Comparison of ENCODE assay signal across 1 cellular context in genomic region chr10:78964952-78965633, GRCh38.
TF ChIP-seq lines count a peak whose summit lies in the region.

No MANE protein-coding gene starts in this region.

TF ChIP-seq in HepG2, 621 proteins besides CTCF, POLR2A, EP300 and RAD21 (continued from another document and continues in another):
- TF ChIP-seq THRA (CRISPR knock-in tag; IDR thresholded peaks at IDR 0.05; ENCODE audit: borderline replicate concordance) = peak; percentile 94
- TF ChIP-seq HNRNPH1 (optimal IDR thresholded peaks at IDR 0.05; ENCODE audit: low read depth, low read length) = no peak
- peak; percentile 98 for TF ChIP-seq PHF21A (CRISPR knock-in tag; IDR thresholded peaks at IDR 0.05)
- peak; percentile 89 for TF ChIP-seq MED8 (CRISPR knock-in tag; IDR thresholded peaks at IDR 0.05; ENCODE audit: insufficient replicate concordance)
- TF ChIP-seq ZNF543 (CRISPR knock-in tag; IDR thresholded peaks at IDR 0.05) = peak; percentile 94; the same call in 1 of the 2 replicates
- peak; percentile 70; the same call in 1 of the 2 replicates for TF ChIP-seq ZNF276 (CRISPR knock-in tag; IDR thresholded peaks at IDR 0.05; ENCODE audit: low read depth)
- no peak for TF ChIP-seq ZBTB46 (CRISPR knock-in tag; IDR thresholded peaks at IDR 0.05; ENCODE audit: borderline replicate concordance)
- no peak for TF ChIP-seq ZKSCAN1 (IDR thresholded peaks at IDR 0.05; ENCODE audit: low read length)
- 0 out of 2 replicates have a peak, but pooled peaks have one; percentile 33 for TF ChIP-seq ZNF263 (CRISPR knock-in tag; IDR thresholded peaks at IDR 0.05)
- no peak for TF ChIP-seq ZNF569 (CRISPR knock-in tag; IDR thresholded peaks at IDR 0.05; ENCODE audit: borderline replicate concordance)
- TF ChIP-seq ZNF839 (CRISPR knock-in tag; IDR thresholded peaks at IDR 0.05; ENCODE audit: borderline replicate concordance) = no peak
- TF ChIP-seq EZH2 (conservative IDR thresholded peaks at IDR 0.05; ENCODE audit: low read depth, low read length) = no peak
- TF ChIP-seq SMAD9 (CRISPR knock-in tag; IDR thresholded peaks at IDR 0.05) = 0 out of 2 replicates have a peak, but pooled peaks have one; percentile 23
- TF ChIP-seq ZNF101 (CRISPR knock-in tag; IDR thresholded peaks at IDR 0.05; ENCODE audit: borderline replicate concordance, low read depth) = peak; percentile 26; the same call in 1 of the 2 replicates
- peak; percentile 90 for TF ChIP-seq ERF (CRISPR knock-in tag; IDR thresholded peaks at IDR 0.05)
- peak; percentile 98 for TF ChIP-seq GATAD2A (CRISPR knock-in tag; IDR thresholded peaks at IDR 0.05)
- TF ChIP-seq ZBTB42 (CRISPR knock-in tag; IDR thresholded peaks at IDR 0.05) = no peak; the same call in 1 of the 2 replicates
- peak; percentile 64 to 71; a peak in 3 of 4 replicates for TF ChIP-seq HMGXB4 (CRISPR knock-in tag; IDR thresholded peaks at IDR 0.05; ENCODE audit: borderline replicate concordance in 1 of 2, low read depth in 1 of 2)
- peak; percentile 69; the same call in 1 of the 2 replicates for TF ChIP-seq HINFP (CRISPR knock-in tag; IDR thresholded peaks at IDR 0.05; ENCODE audit: low read depth)
- peak; percentile 68; the same call in 1 of the 2 replicates for TF ChIP-seq HOMEZ (CRISPR knock-in tag; IDR thresholded peaks at IDR 0.05; ENCODE audit: low read depth)
- no peak for TF ChIP-seq SRSF4 (IDR thresholded peaks at IDR 0.05; ENCODE audit: low read depth, low read length, poor library complexity, severe bottlenecking)
- peak; percentile 89 for TF ChIP-seq JUND (CRISPR knock-in tag; IDR thresholded peaks at IDR 0.05)
- peak; percentile 71; the same call in 1 of the 2 replicates for TF ChIP-seq ZSCAN21 (CRISPR knock-in tag; IDR thresholded peaks at IDR 0.05; ENCODE audit: borderline replicate concordance)
- TF ChIP-seq ZNF337 (CRISPR knock-in tag; IDR thresholded peaks at IDR 0.05; ENCODE audit: borderline replicate concordance, low read depth) = peak; percentile 86; the same call in 1 of the 2 replicates
- TF ChIP-seq ZKSCAN5 (CRISPR knock-in tag; IDR thresholded peaks at IDR 0.05) = peak; percentile 89
- peak; percentile 85 for TF ChIP-seq RCOR2 (CRISPR knock-in tag; IDR thresholded peaks at IDR 0.05)
- TF ChIP-seq NRL (CRISPR knock-in tag; IDR thresholded peaks at IDR 0.05; ENCODE audit: borderline replicate concordance) = no peak
- TF ChIP-seq MAF1 (CRISPR knock-in tag; IDR thresholded peaks at IDR 0.05; ENCODE audit: borderline replicate concordance) = no peak
- TF ChIP-seq ADNP (CRISPR knock-in tag; IDR thresholded peaks at IDR 0.05) = 0 out of 2 replicates have a peak, but pooled peaks have one; percentile 23
- no peak for TF ChIP-seq ZSCAN30 (CRISPR knock-in tag; IDR thresholded peaks at IDR 0.05)
- peak; percentile 45 for TF ChIP-seq STAG1 (CRISPR knock-in tag; IDR thresholded peaks at IDR 0.05)
- 0 out of 2 replicates have a peak, but pooled peaks have one; percentile 57 for TF ChIP-seq ZNF563 (CRISPR knock-in tag; IDR thresholded peaks at IDR 0.05)
- no peak for TF ChIP-seq PRDM15 (CRISPR knock-in tag; IDR thresholded peaks at IDR 0.05)
- TF ChIP-seq NCOA2 (CRISPR knock-in tag; IDR thresholded peaks at IDR 0.05) = peak; percentile 94
- TF ChIP-seq GABPA (IDR thresholded peaks at IDR 0.05; ENCODE audit: low read depth, low read length) = no peak
- no peak for TF ChIP-seq GABPA (CRISPR knock-in tag; IDR thresholded peaks at IDR 0.05; ENCODE audit: low read depth)
- TF ChIP-seq HNF4G (IDR thresholded peaks at IDR 0.05; ENCODE audit: borderline replicate concordance, low read depth, low read length) = peak; percentile 49; the same call in 1 of the 2 replicates
- TF ChIP-seq HNF4G (CRISPR knock-in tag; IDR thresholded peaks at IDR 0.05; ENCODE audit: borderline replicate concordance, low read depth) = peak; percentile 27; the same call in 1 of the 2 replicates
- TF ChIP-seq ZNF275 (CRISPR knock-in tag; IDR thresholded peaks at IDR 0.05; ENCODE audit: borderline replicate concordance) = 0 out of 2 replicates have a peak, but pooled peaks have one; percentile 51
- peak; percentile 69 for TF ChIP-seq KAT8 (CRISPR knock-in tag; IDR thresholded peaks at IDR 0.05)
- TF ChIP-seq ATF3 (CRISPR knock-in tag; IDR thresholded peaks at IDR 0.05) = peak; percentile 80
- TF ChIP-seq CREB1 (IDR thresholded peaks at IDR 0.05) = 0 out of 2 replicates have a peak, but pooled peaks have one; percentile 14
- no peak for TF ChIP-seq CREB1 (CRISPR knock-in tag; IDR thresholded peaks at IDR 0.05)
- TF ChIP-seq REL (CRISPR knock-in tag; conservative IDR thresholded peaks at IDR 0.05) = no peak
- peak; percentile 68; the same call in 1 of the 2 replicates for TF ChIP-seq DRAP1 (CRISPR knock-in tag; IDR thresholded peaks at IDR 0.05)
- TF ChIP-seq ZC3H13 (CRISPR knock-in tag; IDR thresholded peaks at IDR 0.05) = peak; percentile 66; the same call in 1 of the 2 replicates
- TF ChIP-seq SIN3A (IDR thresholded peaks at IDR 0.05; ENCODE audit: borderline replicate concordance, low read depth, low read length) = peak; percentile 69; the same call in 1 of the 2 replicates
- peak; percentile 96 for TF ChIP-seq HNRNPL (IDR thresholded peaks at IDR 0.05; ENCODE audit: low read depth, low read length)
- TF ChIP-seq SALL2 (CRISPR knock-in tag; IDR thresholded peaks at IDR 0.05) = 0 out of 2 replicates have a peak, but pooled peaks have one; percentile 45
- 0 out of 2 replicates have a peak, but pooled peaks have one; percentile 59 for TF ChIP-seq THAP7 (CRISPR knock-in tag; IDR thresholded peaks at IDR 0.05)
